30 cellular contexts compared by ENCODE assay signal in the genomic region with DNA sequence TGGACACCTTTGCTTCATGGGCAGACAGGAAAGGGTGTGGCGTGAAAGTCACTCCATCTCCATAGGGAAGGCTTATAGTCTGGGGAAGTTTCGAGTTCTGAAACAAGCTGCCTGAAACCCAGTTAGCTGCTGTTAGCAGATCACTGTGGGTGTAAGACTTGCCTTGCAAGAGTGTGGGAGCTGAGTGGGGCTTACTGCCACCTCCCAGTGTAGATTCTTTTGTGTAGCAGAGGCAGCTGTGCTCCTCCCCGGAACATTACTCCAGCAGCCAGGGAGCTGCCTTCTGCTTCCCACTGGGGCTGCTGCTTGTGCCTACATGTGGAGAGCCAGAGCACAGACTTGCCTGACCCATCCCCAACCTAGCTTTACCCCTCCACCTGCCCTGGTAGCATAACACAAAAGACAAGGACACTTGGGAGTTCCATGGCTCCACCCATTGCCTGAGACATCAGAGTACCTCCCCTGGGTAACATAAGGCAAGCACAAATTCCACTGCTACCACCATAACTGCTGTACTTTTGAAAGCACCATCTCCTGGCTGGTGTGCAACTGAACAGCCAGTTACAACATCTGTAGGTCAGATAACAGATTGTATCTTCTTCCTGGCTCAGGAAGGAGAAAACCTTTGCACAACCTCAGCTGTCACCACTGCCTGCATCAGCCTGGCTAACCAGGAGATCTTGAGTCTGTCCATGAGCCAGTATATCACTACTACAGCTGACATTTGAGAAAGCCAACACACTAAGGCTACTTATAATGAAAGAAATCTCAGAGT.
A peak's percentile ranks its signal among the peaks of the same experiment; 100 is the strongest.
DNase-seq lines count a peak whose midpoint lies in the region; ATAC-seq and TF ChIP-seq lines count a peak whose summit lies in the region.
"Had no signal": no experiment of that assay in that cellular context is flagged by ENCODE, and none has a peak within 500 bp of the region (broad histone marks: within the 10 kb centered on the region; RNA-seq: fewer than 3 reads in every experiment).

No MANE protein-coding gene starts in this region.

- ATAC-seq in GM19324 (IDR thresholded peaks at IDR 0.05; ENCODE audit: low FRiP score, unreplicated experiment): no peak
- ATAC-seq in GM21786 (IDR thresholded peaks at IDR 0.05; ENCODE audit: unreplicated experiment): no peak
- ATAC-seq: gastroesophageal sphincter, GM23338, K562 had no signal

- no peak for TF ChIP-seq CTCF in endodermal cell (conservative IDR thresholded peaks at IDR 0.05)

- no peak overlapping the region for H3K4me3 Mint-ChIP-seq in endodermal cell
- H3K4me3 Mint-ChIP-seq: activated naive CD8-positive, alpha-beta T cell treated with anti-CD3 and anti-CD28 coated beads, Interleukin-2, amount 10 ng/mL, durations not matched to agents 7 days and 5 days; GM23338; nephron progenitor cell; T-helper 2 cell treated with Interferon-gamma antibody and Interleukin-4, amounts not matched to agents 5 μg/mL and 100 μg/mL, for 36 hours; type B pancreatic cell had no signal

- no peaks in the 10 kb centered on the region for H3K4me1 Mint-ChIP-seq in endodermal cell
- H3K4me1 Mint-ChIP-seq: activated naive CD8-positive, alpha-beta T cell treated with anti-CD3 and anti-CD28 coated beads, Interleukin-2, amount 10 ng/mL, durations not matched to agents 7 days and 5 days; nephron progenitor cell had no signal

- WGBS in endodermal cell (ENCODE audit: insufficient coverage in 1 of 2, insufficient read length in 1 of 2), 2 experiments: 92 to 100% methylated on average over 1 to 3 of the region's 3 CpGs

- H3K27me3 ChIP-seq in endodermal cell (ENCODE audit: control insufficient read depth, insufficient read depth, low read length, poor library complexity, severe bottlenecking): no peaks in the 10 kb centered on the region
- H3K27me3 ChIP-seq: dorsolateral prefrontal cortex, gastroesophageal sphincter, ovary had no signal

- H3K9ac ChIP-seq in endodermal cell (ENCODE audit: extremely low read depth, low read length, poor library complexity, severe bottlenecking): no peak overlapping the region
- H3K9ac ChIP-seq: SK-N-SH had no signal

- H3K9me3 ChIP-seq in endodermal cell (ENCODE audit: control insufficient read depth, low read length): no peaks in the 10 kb centered on the region
- H3K9me3 ChIP-seq: ovary had no signal

- H3K36me3 ChIP-seq in endodermal cell (ENCODE audit: control insufficient read depth, insufficient read depth, low read length): no peaks in the 10 kb centered on the region
- H3K36me3 ChIP-seq: gastroesophageal sphincter, ovary had no signal

- no peaks in the 10 kb centered on the region for H3K27me3 Mint-ChIP-seq in endodermal cell (ENCODE audit: insufficient read depth)
- H3K27me3 Mint-ChIP-seq: type B pancreatic cell had no signal

- peak; percentile 98 for DNase-seq in GF-D8 (lab: John Stamatoyannopoulos, UW)
- DNase-seq in Kasumi-1 (lab: John Stamatoyannopoulos, UW): peak; percentile 47 to 64
- peak; percentile 5 for DNase-seq in SK-N-DZ (ENCODE audit: low spot score)
- DNase-seq in endodermal cell: peak; percentile 49
- no peak for DNase-seq in anterior cingulate cortex (lab: John Stamatoyannopoulos, UW)
- DNase-seq: activated CD4-positive, alpha-beta T cell treated with anti-CD3 and anti-CD28 coated beads for 4 hours; activated effector memory CD4-positive, alpha-beta T cell treated with anti-CD3 and anti-CD28 coated beads, Interleukin-2, amount 50 U/mL, for 16 hours; activated naive CD8-positive, alpha-beta T cell treated with anti-CD3 and anti-CD28 coated beads, Interleukin-2, amount 10 ng/mL, durations not matched to agents 7 days and 5 days; Caco-2; cerebellar nuclear complex; dorsolateral prefrontal cortex; hippocampal formation; MM.1S; NCI-H146; NCI-H524 treated with DMSO at 0.1 percent for 48 hours; nephron progenitor cell; ovary; SK-N-SH; stimulated activated CD4-positive, alpha-beta T cell treated with anti-CD3 and anti-CD28 coated beads, Interleukin-2, amount 100 ng/mL, for 24 hours had no signal

- H3K27ac ChIP-seq in endodermal cell (ENCODE audit: low read depth, low read length): no peak overlapping the region
- H3K27ac ChIP-seq: C4-2B, dorsolateral prefrontal cortex, gastroesophageal sphincter, ovary, RWPE1, VCaP had no signal

- H3K27ac Mint-ChIP-seq in endodermal cell: no peak overlapping the region
- H3K27ac Mint-ChIP-seq: activated naive CD8-positive, alpha-beta T cell treated with anti-CD3 and anti-CD28 coated beads, Interleukin-2, amount 10 ng/mL, durations not matched to agents 7 days and 5 days; GM23338; nephron progenitor cell; T-helper 2 cell treated with Interferon-gamma antibody and Interleukin-4, amounts not matched to agents 5 μg/mL and 100 μg/mL, for 36 hours; type B pancreatic cell had no signal

- no peak overlapping the region for H3K4me3 ChIP-seq in endodermal cell (ENCODE audit: low read length)
- H3K4me3 ChIP-seq: dorsolateral prefrontal cortex, gastroesophageal sphincter, GM23338, K562, ovary, smooth muscle cell had no signal

- peaks cover 3% of the 10 kb centered on the region for H3K9me3 Mint-ChIP-seq in endodermal cell
- H3K9me3 Mint-ChIP-seq: T-helper 2 cell treated with Interferon-gamma antibody and Interleukin-4, amounts not matched to agents 5 μg/mL and 100 μg/mL, for 36 hours had no signal

- no peaks in the 10 kb centered on the region for H3K36me3 Mint-ChIP-seq in endodermal cell (ENCODE audit: low read depth)
- H3K36me3 Mint-ChIP-seq: activated naive CD8-positive, alpha-beta T cell treated with anti-CD3 and anti-CD28 coated beads, Interleukin-2, amount 10 ng/mL, durations not matched to agents 7 days and 5 days; type B pancreatic cell had no signal

- no peaks in the 10 kb centered on the region for H3K4me1 ChIP-seq in endodermal cell (ENCODE audit: control insufficient read depth, insufficient read depth, low read length)
- H3K4me1 ChIP-seq: Caco-2, gastroesophageal sphincter had no signal

Comparison
In these comparisons a context has a peak if more than half of its experiments do, and no peak if none do; other contexts are left out.
1. DNase-seq: peak in GF-D8 (single experiment), Kasumi-1 (2 of 2), SK-N-DZ (single experiment) and endodermal cell (single experiment); none in anterior cingulate cortex (0 of 58).